Comparison of ENCODE assay signal across 27 cellular contexts in the genomic region with DNA sequence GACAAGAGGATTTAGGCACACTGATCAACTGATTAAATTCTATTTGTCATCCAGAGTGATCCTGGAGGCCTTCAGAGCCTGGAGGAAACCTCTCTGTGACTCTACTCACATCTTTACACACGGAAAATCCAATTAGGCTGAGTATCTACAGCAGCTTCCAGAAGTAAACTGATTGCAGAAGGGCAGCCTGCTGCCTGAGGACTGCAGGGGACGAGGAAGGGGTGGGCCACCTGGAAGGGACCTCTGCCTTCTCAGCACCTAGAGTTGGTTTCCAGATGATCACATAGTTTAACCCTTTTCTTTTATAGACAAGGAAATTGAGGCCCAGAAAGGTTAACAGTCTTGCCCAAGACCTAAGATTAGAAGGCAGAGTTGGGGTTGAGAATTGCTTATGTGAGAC.
A peak's percentile ranks its signal among the peaks of the same experiment; 100 is the strongest.
DNase-seq lines count a peak whose midpoint lies in the region; ATAC-seq and FAIRE-seq lines count a peak whose summit lies in the region.
"Had no signal": no experiment of that assay in that cellular context is flagged by ENCODE, and none has a peak within 500 bp of the region (broad histone marks: within the 10 kb centered on the region; RNA-seq: fewer than 3 reads in every experiment).

No MANE protein-coding gene starts in this region.

- CTCF ChIA-PET in activated naive CD4-positive, alpha-beta T cell treated with anti-CD3 and anti-CD28 coated beads for 36 hours (lab: Charles Lee), result no interaction called here
- CTCF ChIA-PET in activated CD4-positive, alpha-beta memory T cell treated with anti-CD3 and anti-CD28 coated beads, Interleukin-2, amount 10 ng/mL, durations not matched to agents 7 days and 5 days (lab: Charles Lee), result no interaction called here

- ATAC-seq in activated naive CD4-positive, alpha-beta T cell treated with anti-CD3 and anti-CD28 coated beads, Interleukin-2, amount 50 U/mL, for 72 hours, result no peak
- ATAC-seq in GM21390 (IDR thresholded peaks at IDR 0.05; ENCODE audit: unreplicated experiment), result peak; percentile 4
- no peak for ATAC-seq in stimulated activated memory B cell treated with anti-CD40 and anti-IgM and Interleukin-4, amounts not matched to agents 10 μg/mL and 1 μg/mL and 100 μg/mL, for 72 hours
- ATAC-seq in GM19452 (IDR thresholded peaks at IDR 0.05; ENCODE audit: unreplicated experiment), result no peak
- ATAC-seq: A549, left lobe of liver, Panc1 had no signal

- H3K4me3 ChIP-seq in small intestine (ENCODE audit: low read depth in 1 of 2, low read length in 2 of 2), result no peak overlapping the region
- H3K4me3 ChIP-seq: A549, stomach, tibial nerve had no signal

- no peak for FAIRE-seq in small intestine (lab: Jason Lieb, UNC)
- FAIRE-seq: A549, H54 had no signal

- no peaks in the 10 kb centered on the region for H3K36me3 ChIP-seq in small intestine (ENCODE audit: control insufficient read depth in 2 of 2, insufficient read depth in 2 of 2, low read length in 2 of 2)
- H3K36me3 ChIP-seq: brain microvascular endothelial cell, stomach, tibial nerve had no signal

- peaks cover 0 to 3% of the 10 kb centered on the region in 2 donors for H3K4me1 ChIP-seq in small intestine (ENCODE audit: control insufficient read depth in 2 of 2, insufficient read depth in 1 of 2, low read depth in 1 of 2, low read length in 1 of 2)

- peak overlapping the region; percentile 72 for H3K27ac Mint-ChIP-seq in activated naive CD4-positive, alpha-beta T cell treated with anti-CD3 and anti-CD28 coated beads for 36 hours
- no peak overlapping the region for H3K27ac Mint-ChIP-seq in activated naive CD4-positive, alpha-beta T cell treated with anti-CD3 and anti-CD28 coated beads, Interleukin-2, amount 50 U/mL, for 72 hours
- peak overlapping the region; percentile 44 for H3K27ac Mint-ChIP-seq in activated CD4-positive, alpha-beta memory T cell treated with anti-CD3 and anti-CD28 coated beads, Interleukin-2, amount 10 ng/mL, durations not matched to agents 7 days and 5 days
- peak overlapping the region; percentile 95 for H3K27ac Mint-ChIP-seq in stimulated activated memory B cell treated with anti-CD40 and anti-IgM and Interleukin-4, amounts not matched to agents 10 μg/mL and 1 μg/mL and 100 μg/mL, for 72 hours

- H3K9me3 Mint-ChIP-seq in activated naive CD4-positive, alpha-beta T cell treated with anti-CD3 and anti-CD28 coated beads for 36 hours, result no peaks in the 10 kb centered on the region
- no peaks in the 10 kb centered on the region for H3K9me3 Mint-ChIP-seq in activated naive CD4-positive, alpha-beta T cell treated with anti-CD3 and anti-CD28 coated beads, Interleukin-2, amount 50 U/mL, for 72 hours
- no peaks in the 10 kb centered on the region for H3K9me3 Mint-ChIP-seq in activated CD4-positive, alpha-beta memory T cell treated with anti-CD3 and anti-CD28 coated beads, Interleukin-2, amount 10 ng/mL, durations not matched to agents 7 days and 5 days
- no peaks in the 10 kb centered on the region for H3K9me3 Mint-ChIP-seq in stimulated activated memory B cell treated with anti-CD40 and anti-IgM and Interleukin-4, amounts not matched to agents 10 μg/mL and 1 μg/mL and 100 μg/mL, for 72 hours
- H3K9me3 Mint-ChIP-seq: activated T-cell treated with anti-CD3 and anti-CD28 coated beads, Interleukin-2, amount 50 U/mL, for 4 hours had no signal

- POLR2A ChIA-PET in activated CD4-positive, alpha-beta memory T cell treated with anti-CD3 and anti-CD28 coated beads, Interleukin-2, amount 10 ng/mL, durations not matched to agents 7 days and 5 days (lab: Charles Lee), result no interaction called here

- WGBS in small intestine, 3 donors, result 85 to 86% (median 86%) methylated on average over 2 of the region's 2 CpGs

- H3K4me1 Mint-ChIP-seq in activated naive CD4-positive, alpha-beta T cell treated with anti-CD3 and anti-CD28 coated beads for 36 hours (ENCODE audit: low read depth), result no peaks in the 10 kb centered on the region
- no peaks in the 10 kb centered on the region for H3K4me1 Mint-ChIP-seq in activated CD4-positive, alpha-beta memory T cell treated with anti-CD3 and anti-CD28 coated beads, Interleukin-2, amount 10 ng/mL, durations not matched to agents 7 days and 5 days
- H3K4me1 Mint-ChIP-seq in stimulated activated memory B cell treated with anti-CD40 and anti-IgM and Interleukin-4, amounts not matched to agents 10 μg/mL and 1 μg/mL and 100 μg/mL, for 72 hours, result peaks cover 65% of the 10 kb centered on the region

- intact Hi-C loops in activated naive CD4-positive, alpha-beta T cell treated with anti-CD3 and anti-CD28 coated beads for 36 hours (cut with micrococcal nuclease), result no loop called here

- no peaks in the 10 kb centered on the region for H3K27me3 Mint-ChIP-seq in activated naive CD4-positive, alpha-beta T cell treated with anti-CD3 and anti-CD28 coated beads for 36 hours (ENCODE audit: low read depth)
- no peaks in the 10 kb centered on the region for H3K27me3 Mint-ChIP-seq in activated CD4-positive, alpha-beta memory T cell treated with anti-CD3 and anti-CD28 coated beads, Interleukin-2, amount 10 ng/mL, durations not matched to agents 7 days and 5 days
- H3K27me3 Mint-ChIP-seq in stimulated activated memory B cell treated with anti-CD40 and anti-IgM and Interleukin-4, amounts not matched to agents 10 μg/mL and 1 μg/mL and 100 μg/mL, for 72 hours, result no peaks in the 10 kb centered on the region

- H3K27me3 ChIP-seq in small intestine (ENCODE audit: control insufficient read depth in 2 of 2, insufficient read depth in 2 of 2, low read length in 2 of 2), result no peaks in the 10 kb centered on the region
- H3K27me3 ChIP-seq: brain microvascular endothelial cell, stomach had no signal

- no peak for DNase-seq in activated naive CD4-positive, alpha-beta T cell treated with anti-CD3 and anti-CD28 coated beads for 36 hours
- no peak for DNase-seq in activated naive CD4-positive, alpha-beta T cell treated with anti-CD3 and anti-CD28 coated beads, Interleukin-2, amount 50 U/mL, for 72 hours (ENCODE audit: low spot score in 2 of 2)
- DNase-seq in activated CD4-positive, alpha-beta memory T cell treated with anti-CD3 and anti-CD28 coated beads, Interleukin-2, amount 10 ng/mL, durations not matched to agents 7 days and 5 days, result no peak
- DNase-seq in small intestine, result no peak
- DNase-seq in ureter (ENCODE audit: low spot score), result no peak
- DNase-seq: activated T-cell treated with anti-CD3 and anti-CD28 coated beads, Interleukin-2, amount 50 U/mL, for 4 hours; amniotic stem cell; brain microvascular endothelial cell; COR-L47; DMS79; GDM1; NCI-H1092 treated with DMSO at 0.1 percent for 48 hours; NCI-H187 treated with DMSO at 0.1 percent for 48 hours; NCI-H2171 treated with DMSO at 0.1 percent for 48 hours; NCI-H510A treated with DMSO at 0.1 percent for 48 hours; SHP77 treated with DMSO at 0.1 percent for 48 hours; stimulated activated CD4-positive, alpha-beta T cell treated with anti-CD3 and anti-CD28 coated beads, Interleukin-15, amount 100 ng/mL, for 24 hours; SW 1271 had no signal

- H3K9me3 ChIP-seq in small intestine (ENCODE audit: control insufficient read depth, low read depth), result no peaks in the 10 kb centered on the region
- H3K9me3 ChIP-seq: A549, stomach, tibial nerve had no signal

- no peak overlapping the region for H3K27ac ChIP-seq in small intestine (ENCODE audit: low read depth in 1 of 2, low read length in 1 of 2)
- H3K27ac ChIP-seq: A549, brain microvascular endothelial cell, stomach, tibial nerve had no signal

- no peaks in the 10 kb centered on the region for H3K36me3 Mint-ChIP-seq in activated naive CD4-positive, alpha-beta T cell treated with anti-CD3 and anti-CD28 coated beads for 36 hours (ENCODE audit: low read depth)
- H3K36me3 Mint-ChIP-seq in activated naive CD4-positive, alpha-beta T cell treated with anti-CD3 and anti-CD28 coated beads, Interleukin-2, amount 50 U/mL, for 72 hours, result no peaks in the 10 kb centered on the region
- no peaks in the 10 kb centered on the region for H3K36me3 Mint-ChIP-seq in activated CD4-positive, alpha-beta memory T cell treated with anti-CD3 and anti-CD28 coated beads, Interleukin-2, amount 10 ng/mL, durations not matched to agents 7 days and 5 days (ENCODE audit: low read depth)
- H3K36me3 Mint-ChIP-seq in stimulated activated memory B cell treated with anti-CD40 and anti-IgM and Interleukin-4, amounts not matched to agents 10 μg/mL and 1 μg/mL and 100 μg/mL, for 72 hours, result no peaks in the 10 kb centered on the region

- H3K4me3 Mint-ChIP-seq in activated naive CD4-positive, alpha-beta T cell treated with anti-CD3 and anti-CD28 coated beads for 36 hours, result peak overlapping the region; percentile 9
- no peak overlapping the region for H3K4me3 Mint-ChIP-seq in activated CD4-positive, alpha-beta memory T cell treated with anti-CD3 and anti-CD28 coated beads, Interleukin-2, amount 10 ng/mL, durations not matched to agents 7 days and 5 days
- H3K4me3 Mint-ChIP-seq in stimulated activated memory B cell treated with anti-CD40 and anti-IgM and Interleukin-4, amounts not matched to agents 10 μg/mL and 1 μg/mL and 100 μg/mL, for 72 hours, result peak overlapping the region; percentile 1
- H3K4me3 Mint-ChIP-seq: activated T-cell treated with anti-CD3 and anti-CD28 coated beads, Interleukin-2, amount 50 U/mL, for 4 hours had no signal

Comparison
In these comparisons a context has a peak if more than half of its experiments do, and no peak if none do; other contexts are left out.
1. H3K27ac Mint-ChIP-seq: peak in activated naive CD4-positive, alpha-beta T cell treated with anti-CD3 and anti-CD28 coated beads for 36 hours (single experiment), activated CD4-positive, alpha-beta memory T cell treated with anti-CD3 and anti-CD28 coated beads, Interleukin-2, amount 10 ng/mL, durations not matched to agents 7 days and 5 days (single experiment) and stimulated activated memory B cell treated with anti-CD40 and anti-IgM and Interleukin-4, amounts not matched to agents 10 μg/mL and 1 μg/mL and 100 μg/mL, for 72 hours (single experiment); none in activated naive CD4-positive, alpha-beta T cell treated with anti-CD3 and anti-CD28 coated beads, Interleukin-2, amount 50 U/mL, for 72 hours (0 of 2).